ENCODE assay signal across 29 cellular contexts in the genomic region with DNA sequence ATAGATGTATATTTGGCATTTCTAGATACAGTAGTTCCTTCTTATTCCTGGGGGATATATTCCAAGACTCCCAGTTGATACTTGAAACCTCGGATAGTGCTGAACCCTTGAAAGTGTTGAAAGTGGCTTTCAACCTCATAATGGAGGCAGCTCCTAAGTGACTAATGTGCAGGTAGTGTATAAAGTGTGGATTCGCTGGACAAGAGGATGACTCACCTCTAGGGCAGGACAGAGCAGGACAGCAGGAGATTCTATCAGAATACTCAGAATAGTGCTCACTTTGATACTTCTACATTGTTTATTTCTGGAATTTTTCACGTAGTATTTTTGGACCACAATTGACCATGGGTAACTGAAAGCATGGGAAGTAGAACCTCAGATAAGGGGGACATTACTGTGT.
"Had no signal": no experiment of that assay in that cellular context is flagged by ENCODE, and none has a peak within 500 bp of the region (broad histone marks: within the 10 kb centered on the region; RNA-seq: fewer than 3 reads in every experiment).

No MANE protein-coding gene starts in this region.

- ATAC-seq: activated CD4-positive, alpha-beta T cell treated with anti-CD3 and anti-CD28 coated beads for 36 hours; activated CD8-positive, alpha-beta memory T cell treated with anti-CD3 and anti-CD28 coated beads, Interleukin-2, amount 10 ng/mL, durations not matched to agents 7 days and 5 days; activated CD8-positive, alpha-beta T cell treated with anti-CD3 and anti-CD28 coated beads, Interleukin-2, amount 10 ng/mL, durations not matched to agents 7 days and 5 days; activated naive CD8-positive, alpha-beta T cell treated with anti-CD3 and anti-CD28 coated beads, Interleukin-2, amount 50 U/mL, for 24 hours; body of pancreas; effector memory CD8-positive, alpha-beta T cell; gastrocnemius medialis; heart left ventricle; T-helper 17 cell had no signal

- H3K4me3 ChIP-seq: adrenal gland, body of pancreas, gastrocnemius medialis, heart left ventricle had no signal

- DNase-seq: activated CD4-positive, alpha-beta memory T cell treated with anti-CD3 and anti-CD28 coated beads for 36 hours; activated CD4-positive, alpha-beta T cell treated with anti-CD3 and anti-CD28 coated beads for 36 hours; activated CD4-positive, alpha-beta T cell treated with anti-CD3 and anti-CD28 coated beads, Interleukin-2, amount 10 ng/mL, durations not matched to agents 24 days and 14 days; activated CD4-positive, CD25-positive, alpha-beta regulatory T cell; activated CD4-positive, CD25-positive, alpha-beta regulatory T cell treated with anti-CD3 and anti-CD28 coated beads, Interleukin-2, amount 50 U/mL, for 72 hours; activated CD8-positive, alpha-beta memory T cell treated with anti-CD3 and anti-CD28 coated beads, Interleukin-2, amount 10 ng/mL, durations not matched to agents 7 days and 5 days; activated CD8-positive, alpha-beta memory T cell treated with anti-CD3 and anti-CD28 coated beads, Interleukin-2, amount 50 U/mL, for 4 hours; activated CD8-positive, alpha-beta T cell treated with anti-CD3 and anti-CD28 coated beads, Interleukin-2, amount 10 ng/mL, durations not matched to agents 7 days and 5 days; activated effector memory CD4-positive, alpha-beta T cell treated with anti-CD3 and anti-CD28 coated beads, Interleukin-2, amount 50 U/mL, for 16 hours; activated naive CD4-positive, alpha-beta T cell treated with anti-CD3 and anti-CD28 coated beads for 36 hours; activated naive CD8-positive, alpha-beta T cell treated with anti-CD3 and anti-CD28 coated beads for 36 hours; activated naive CD8-positive, alpha-beta T cell treated with anti-CD3 and anti-CD28 coated beads, Interleukin-2, amount 50 U/mL, for 24 hours; activated T-cell treated with anti-CD3 and anti-CD28 coated beads, Interleukin-2, amount 50 U/mL, for 1 hour; activated T-cell treated with anti-CD3 and anti-CD28 coated beads, Interleukin-2, amount 50 U/mL, for 48 hours; adrenal gland; amygdala; aorta; body of pancreas; cortex of kidney; dermis blood vessel endothelial cell; effector CD4-positive, alpha-beta T cell; effector memory CD8-positive, alpha-beta T cell; foreskin fibroblast; gastrocnemius medialis; glutamatergic neuron; heart left ventricle; hypothalamus; T-helper 17 cell; T1000 had no signal
